1 cellular context compared by ENCODE assay signal in the genomic region with DNA sequence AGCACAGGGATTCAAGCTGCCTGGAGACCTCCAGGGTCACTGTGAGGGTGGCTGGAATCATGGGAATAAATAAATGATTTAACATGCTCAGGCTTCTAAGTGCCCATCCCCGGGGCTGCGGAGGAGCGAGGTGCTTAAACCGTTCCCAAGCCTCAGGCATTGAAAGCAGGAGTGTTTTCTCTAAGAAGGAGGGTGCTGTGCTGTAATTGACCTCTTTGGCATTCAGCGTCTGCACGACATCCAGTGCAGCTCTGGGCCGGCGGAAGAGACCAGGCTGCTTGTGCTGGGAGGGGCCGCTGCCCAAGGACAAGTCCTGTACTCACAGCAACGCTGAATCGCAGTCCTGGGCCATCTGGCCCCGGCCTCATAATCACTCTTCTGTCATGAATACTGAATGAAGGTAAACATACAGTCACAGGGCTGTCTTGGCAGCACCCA.
TF ChIP-seq lines count a peak whose summit lies in the region.

No MANE protein-coding gene starts in this region.

TF ChIP-seq in HepG2, 621 proteins besides CTCF, POLR2A, EP300 and RAD21 (continued from another document and continues in another):
- no peak for TF ChIP-seq ZNF232 (CRISPR knock-in tag; IDR thresholded peaks at IDR 0.05; ENCODE audit: borderline replicate concordance)
- TF ChIP-seq, protein P1, sequence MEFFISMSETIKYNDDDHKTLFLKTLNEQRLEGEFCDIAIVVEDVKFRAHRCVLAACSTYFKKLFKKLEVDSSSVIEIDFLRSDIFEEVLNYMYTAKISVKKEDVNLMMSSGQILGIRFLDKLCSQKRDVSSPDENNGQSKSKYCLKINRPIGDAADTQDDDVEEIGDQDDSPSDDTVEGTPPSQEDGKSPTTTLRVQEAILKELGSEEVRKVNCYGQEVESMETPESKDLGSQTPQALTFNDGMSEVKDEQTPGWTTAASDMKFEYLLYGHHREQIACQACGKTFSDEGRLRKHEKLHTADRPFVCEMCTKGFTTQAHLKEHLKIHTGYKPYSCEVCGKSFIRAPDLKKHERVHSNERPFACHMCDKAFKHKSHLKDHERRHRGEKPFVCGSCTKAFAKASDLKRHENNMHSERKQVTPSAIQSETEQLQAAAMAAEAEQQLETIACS (CRISPR knock-in tag; IDR thresholded peaks at IDR 0.05) = no peak
- 0 out of 2 replicates have a peak, but pooled peaks have one; percentile 32 for TF ChIP-seq SIN3A (IDR thresholded peaks at IDR 0.05; ENCODE audit: borderline replicate concordance, low read depth, low read length)
- peak; percentile 46 for TF ChIP-seq TEAD3 (CRISPR knock-in tag; optimal IDR thresholded peaks at IDR 0.05; ENCODE audit: borderline replicate concordance)
- no peak for TF ChIP-seq AGO2 (optimal IDR thresholded peaks at IDR 0.05; ENCODE audit: low read depth, low read length)
- no peak for TF ChIP-seq ZNF572 (CRISPR knock-in tag; IDR thresholded peaks at IDR 0.05)
- TF ChIP-seq, protein P2, sequence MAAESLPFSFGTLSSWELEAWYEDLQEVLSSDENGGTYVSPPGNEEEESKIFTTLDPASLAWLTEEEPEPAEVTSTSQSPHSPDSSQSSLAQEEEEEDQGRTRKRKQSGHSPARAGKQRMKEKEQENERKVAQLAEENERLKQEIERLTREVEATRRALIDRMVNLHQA (CRISPR knock-in tag; IDR thresholded peaks at IDR 0.05) = no peak
- TF ChIP-seq KLF13 (CRISPR knock-in tag; IDR thresholded peaks at IDR 0.05) = no peak
- TF ChIP-seq, protein P3, sequence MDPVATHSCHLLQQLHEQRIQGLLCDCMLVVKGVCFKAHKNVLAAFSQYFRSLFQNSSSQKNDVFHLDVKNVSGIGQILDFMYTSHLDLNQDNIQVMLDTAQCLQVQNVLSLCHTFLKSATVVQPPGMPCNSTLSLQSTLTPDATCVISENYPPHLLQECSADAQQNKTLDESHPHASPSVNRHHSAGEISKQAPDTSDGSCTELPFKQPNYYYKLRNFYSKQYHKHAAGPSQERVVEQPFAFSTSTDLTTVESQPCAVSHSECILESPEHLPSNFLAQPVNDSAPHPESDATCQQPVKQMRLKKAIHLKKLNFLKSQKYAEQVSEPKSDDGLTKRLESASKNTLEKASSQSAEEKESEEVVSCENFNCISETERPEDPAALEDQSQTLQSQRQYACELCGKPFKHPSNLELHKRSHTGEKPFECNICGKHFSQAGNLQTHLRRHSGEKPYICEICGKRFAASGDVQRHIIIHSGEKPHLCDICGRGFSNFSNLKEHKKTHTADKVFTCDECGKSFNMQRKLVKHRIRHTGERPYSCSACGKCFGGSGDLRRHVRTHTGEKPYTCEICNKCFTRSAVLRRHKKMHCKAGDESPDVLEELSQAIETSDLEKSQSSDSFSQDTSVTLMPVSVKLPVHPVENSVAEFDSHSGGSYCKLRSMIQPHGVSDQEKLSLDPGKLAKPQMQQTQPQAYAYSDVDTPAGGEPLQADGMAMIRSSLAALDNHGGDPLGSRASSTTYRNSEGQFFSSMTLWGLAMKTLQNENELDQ (CRISPR knock-in tag; IDR thresholded peaks at IDR 0.05; ENCODE audit: borderline replicate concordance) = no peak
- TF ChIP-seq NONO (IDR thresholded peaks at IDR 0.05) = no peak
- no peak for TF ChIP-seq NONO (CRISPR knock-in tag; conservative IDR thresholded peaks at IDR 0.05)
- TF ChIP-seq, protein P4, sequence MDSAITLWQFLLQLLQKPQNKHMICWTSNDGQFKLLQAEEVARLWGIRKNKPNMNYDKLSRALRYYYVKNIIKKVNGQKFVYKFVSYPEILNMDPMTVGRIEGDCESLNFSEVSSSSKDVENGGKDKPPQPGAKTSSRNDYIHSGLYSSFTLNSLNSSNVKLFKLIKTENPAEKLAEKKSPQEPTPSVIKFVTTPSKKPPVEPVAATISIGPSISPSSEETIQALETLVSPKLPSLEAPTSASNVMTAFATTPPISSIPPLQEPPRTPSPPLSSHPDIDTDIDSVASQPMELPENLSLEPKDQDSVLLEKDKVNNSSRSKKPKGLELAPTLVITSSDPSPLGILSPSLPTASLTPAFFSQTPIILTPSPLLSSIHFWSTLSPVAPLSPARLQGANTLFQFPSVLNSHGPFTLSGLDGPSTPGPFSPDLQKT (CRISPR knock-in tag; IDR thresholded peaks at IDR 0.05; ENCODE audit: borderline replicate concordance) = no peak
- no peak for TF ChIP-seq ZNF121 (CRISPR knock-in tag; IDR thresholded peaks at IDR 0.05)
- 0 out of 2 replicates have a peak, but pooled peaks have one; percentile 23 for TF ChIP-seq IRF2 (CRISPR knock-in tag; IDR thresholded peaks at IDR 0.05)
- no peak for TF ChIP-seq ZFP90 (CRISPR knock-in tag; IDR thresholded peaks at IDR 0.05; ENCODE audit: borderline replicate concordance)
- no peak for TF ChIP-seq SYNCRIP (IDR thresholded peaks at IDR 0.05; ENCODE audit: insufficient read depth, low read depth, low read length)
- TF ChIP-seq MLLT10 (CRISPR knock-in tag; IDR thresholded peaks at IDR 0.05) = no peak
- no peak for TF ChIP-seq BHLHE40 (IDR thresholded peaks at IDR 0.05; ENCODE audit: low read length)
- no peak for TF ChIP-seq ZNF615 (CRISPR knock-in tag; IDR thresholded peaks at IDR 0.05; ENCODE audit: borderline replicate concordance)
- TF ChIP-seq ZNF619 (CRISPR knock-in tag; IDR thresholded peaks at IDR 0.05) = no peak
- TF ChIP-seq, protein P5, sequence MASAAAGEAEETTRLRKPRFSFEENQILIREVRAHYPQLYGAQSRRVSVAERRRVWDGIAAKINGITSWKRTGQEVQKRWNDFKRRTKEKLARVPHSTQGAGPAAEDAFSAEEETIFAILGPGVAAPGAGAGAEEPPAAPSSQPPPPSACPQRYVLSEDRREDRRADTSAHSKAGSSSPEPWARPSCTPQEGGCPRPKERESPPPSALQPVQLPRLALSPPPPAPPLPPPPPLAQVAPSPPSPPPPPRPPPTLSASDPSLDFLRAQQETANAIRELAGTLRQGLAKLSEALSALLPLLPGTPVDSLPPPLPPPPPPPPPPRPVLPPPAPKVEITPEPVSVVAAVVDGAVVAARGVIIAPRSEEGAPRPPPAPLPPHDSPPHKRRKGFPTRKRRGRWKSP (CRISPR knock-in tag; IDR thresholded peaks at IDR 0.05) = no peak
- no peak for TF ChIP-seq NFE2 (CRISPR knock-in tag; IDR thresholded peaks at IDR 0.05)
- TF ChIP-seq, protein P6, sequence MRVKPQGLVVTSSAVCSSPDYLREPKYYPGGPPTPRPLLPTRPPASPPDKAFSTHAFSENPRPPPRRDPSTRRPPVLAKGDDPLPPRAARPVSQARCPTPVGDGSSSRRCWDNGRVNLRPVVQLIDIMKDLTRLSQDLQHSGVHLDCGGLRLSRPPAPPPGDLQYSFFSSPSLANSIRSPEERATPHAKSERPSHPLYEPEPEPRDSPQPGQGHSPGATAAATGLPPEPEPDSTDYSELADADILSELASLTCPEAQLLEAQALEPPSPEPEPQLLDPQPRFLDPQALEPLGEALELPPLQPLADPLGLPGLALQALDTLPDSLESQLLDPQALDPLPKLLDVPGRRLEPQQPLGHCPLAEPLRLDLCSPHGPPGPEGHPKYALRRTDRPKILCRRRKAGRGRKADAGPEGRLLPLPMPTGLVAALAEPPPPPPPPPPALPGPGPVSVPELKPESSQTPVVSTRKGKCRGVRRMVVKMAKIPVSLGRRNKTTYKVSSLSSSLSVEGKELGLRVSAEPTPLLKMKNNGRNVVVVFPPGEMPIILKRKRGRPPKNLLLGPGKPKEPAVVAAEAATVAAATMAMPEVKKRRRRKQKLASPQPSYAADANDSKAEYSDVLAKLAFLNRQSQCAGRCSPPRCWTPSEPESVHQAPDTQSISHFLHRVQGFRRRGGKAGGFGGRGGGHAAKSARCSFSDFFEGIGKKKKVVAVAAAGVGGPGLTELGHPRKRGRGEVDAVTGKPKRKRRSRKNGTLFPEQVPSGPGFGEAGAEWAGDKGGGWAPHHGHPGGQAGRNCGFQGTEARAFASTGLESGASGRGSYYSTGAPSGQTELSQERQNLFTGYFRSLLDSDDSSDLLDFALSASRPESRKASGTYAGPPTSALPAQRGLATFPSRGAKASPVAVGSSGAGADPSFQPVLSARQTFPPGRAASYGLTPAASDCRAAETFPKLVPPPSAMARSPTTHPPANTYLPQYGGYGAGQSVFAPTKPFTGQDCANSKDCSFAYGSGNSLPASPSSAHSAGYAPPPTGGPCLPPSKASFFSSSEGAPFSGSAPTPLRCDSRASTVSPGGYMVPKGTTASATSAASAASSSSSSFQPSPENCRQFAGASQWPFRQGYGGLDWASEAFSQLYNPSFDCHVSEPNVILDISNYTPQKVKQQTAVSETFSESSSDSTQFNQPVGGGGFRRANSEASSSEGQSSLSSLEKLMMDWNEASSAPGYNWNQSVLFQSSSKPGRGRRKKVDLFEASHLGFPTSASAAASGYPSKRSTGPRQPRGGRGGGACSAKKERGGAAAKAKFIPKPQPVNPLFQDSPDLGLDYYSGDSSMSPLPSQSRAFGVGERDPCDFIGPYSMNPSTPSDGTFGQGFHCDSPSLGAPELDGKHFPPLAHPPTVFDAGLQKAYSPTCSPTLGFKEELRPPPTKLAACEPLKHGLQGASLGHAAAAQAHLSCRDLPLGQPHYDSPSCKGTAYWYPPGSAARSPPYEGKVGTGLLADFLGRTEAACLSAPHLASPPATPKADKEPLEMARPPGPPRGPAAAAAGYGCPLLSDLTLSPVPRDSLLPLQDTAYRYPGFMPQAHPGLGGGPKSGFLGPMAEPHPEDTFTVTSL (CRISPR knock-in tag; IDR thresholded peaks at IDR 0.05; ENCODE audit: borderline replicate concordance) = peak; percentile 44; the same call in 1 of the 2 replicates
- TF ChIP-seq ZFP41 (CRISPR knock-in tag; IDR thresholded peaks at IDR 0.05; ENCODE audit: borderline replicate concordance) = no peak
- no peak for TF ChIP-seq ATM (IDR thresholded peaks at IDR 0.05; ENCODE audit: borderline replicate concordance)
- TF ChIP-seq, protein P7, sequence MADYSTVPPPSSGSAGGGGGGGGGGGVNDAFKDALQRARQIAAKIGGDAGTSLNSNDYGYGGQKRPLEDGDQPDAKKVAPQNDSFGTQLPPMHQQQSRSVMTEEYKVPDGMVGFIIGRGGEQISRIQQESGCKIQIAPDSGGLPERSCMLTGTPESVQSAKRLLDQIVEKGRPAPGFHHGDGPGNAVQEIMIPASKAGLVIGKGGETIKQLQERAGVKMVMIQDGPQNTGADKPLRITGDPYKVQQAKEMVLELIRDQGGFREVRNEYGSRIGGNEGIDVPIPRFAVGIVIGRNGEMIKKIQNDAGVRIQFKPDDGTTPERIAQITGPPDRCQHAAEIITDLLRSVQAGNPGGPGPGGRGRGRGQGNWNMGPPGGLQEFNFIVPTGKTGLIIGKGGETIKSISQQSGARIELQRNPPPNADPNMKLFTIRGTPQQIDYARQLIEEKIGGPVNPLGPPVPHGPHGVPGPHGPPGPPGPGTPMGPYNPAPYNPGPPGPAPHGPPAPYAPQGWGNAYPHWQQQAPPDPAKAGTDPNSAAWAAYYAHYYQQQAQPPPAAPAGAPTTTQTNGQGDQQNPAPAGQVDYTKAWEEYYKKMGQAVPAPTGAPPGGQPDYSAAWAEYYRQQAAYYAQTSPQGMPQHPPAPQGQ (CRISPR knock-in tag; IDR thresholded peaks at IDR 0.05; ENCODE audit: borderline replicate concordance) = no peak
- TF ChIP-seq, protein P8, sequence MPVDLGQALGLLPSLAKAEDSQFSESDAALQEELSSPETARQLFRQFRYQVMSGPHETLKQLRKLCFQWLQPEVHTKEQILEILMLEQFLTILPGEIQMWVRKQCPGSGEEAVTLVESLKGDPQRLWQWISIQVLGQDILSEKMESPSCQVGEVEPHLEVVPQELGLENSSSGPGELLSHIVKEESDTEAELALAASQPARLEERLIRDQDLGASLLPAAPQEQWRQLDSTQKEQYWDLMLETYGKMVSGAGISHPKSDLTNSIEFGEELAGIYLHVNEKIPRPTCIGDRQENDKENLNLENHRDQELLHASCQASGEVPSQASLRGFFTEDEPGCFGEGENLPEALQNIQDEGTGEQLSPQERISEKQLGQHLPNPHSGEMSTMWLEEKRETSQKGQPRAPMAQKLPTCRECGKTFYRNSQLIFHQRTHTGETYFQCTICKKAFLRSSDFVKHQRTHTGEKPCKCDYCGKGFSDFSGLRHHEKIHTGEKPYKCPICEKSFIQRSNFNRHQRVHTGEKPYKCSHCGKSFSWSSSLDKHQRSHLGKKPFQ (CRISPR knock-in tag; IDR thresholded peaks at IDR 0.05; ENCODE audit: insufficient replicate concordance) = peak; percentile 54
- no peak for TF ChIP-seq TBL1XR1 (IDR thresholded peaks at IDR 0.05; ENCODE audit: borderline replicate concordance, low read length, partially characterized antibody)
- no peak for TF ChIP-seq ZNF777 (CRISPR knock-in tag; IDR thresholded peaks at IDR 0.05)
- TF ChIP-seq, protein P9, sequence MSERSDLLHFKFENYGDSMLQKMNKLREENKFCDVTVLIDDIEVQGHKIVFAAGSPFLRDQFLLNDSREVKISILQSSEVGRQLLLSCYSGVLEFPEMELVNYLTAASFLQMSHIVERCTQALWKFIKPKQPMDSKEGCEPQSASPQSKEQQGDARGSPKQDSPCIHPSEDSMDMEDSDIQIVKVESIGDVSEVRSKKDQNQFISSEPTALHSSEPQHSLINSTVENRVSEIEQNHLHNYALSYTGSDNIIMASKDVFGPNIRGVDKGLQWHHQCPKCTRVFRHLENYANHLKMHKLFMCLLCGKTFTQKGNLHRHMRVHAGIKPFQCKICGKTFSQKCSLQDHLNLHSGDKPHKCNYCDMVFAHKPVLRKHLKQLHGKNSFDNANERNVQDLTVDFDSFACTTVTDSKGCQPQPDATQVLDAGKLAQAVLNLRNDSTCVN (CRISPR knock-in tag; IDR thresholded peaks at IDR 0.05; ENCODE audit: borderline replicate concordance) = no peak
- TF ChIP-seq ZBTB7B (CRISPR knock-in tag; IDR thresholded peaks at IDR 0.05) = no peak; the same call in 1 of the 2 replicates
- no peak for TF ChIP-seq RARG (CRISPR knock-in tag; IDR thresholded peaks at IDR 0.05; ENCODE audit: low read depth)
- TF ChIP-seq NR2F1 (CRISPR knock-in tag; IDR thresholded peaks at IDR 0.05) = no peak
- TF ChIP-seq, protein P10, sequence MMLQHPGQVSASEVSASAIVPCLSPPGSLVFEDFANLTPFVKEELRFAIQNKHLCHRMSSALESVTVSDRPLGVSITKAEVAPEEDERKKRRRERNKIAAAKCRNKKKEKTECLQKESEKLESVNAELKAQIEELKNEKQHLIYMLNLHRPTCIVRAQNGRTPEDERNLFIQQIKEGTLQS (CRISPR knock-in tag; IDR thresholded peaks at IDR 0.05) = no peak
- no peak for TF ChIP-seq RFX3 (CRISPR knock-in tag; IDR thresholded peaks at IDR 0.05)
- TF ChIP-seq FOXM1 (CRISPR knock-in tag; IDR thresholded peaks at IDR 0.05) = no peak
- no peak for TF ChIP-seq ZNF598 (CRISPR knock-in tag; IDR thresholded peaks at IDR 0.05; ENCODE audit: borderline replicate concordance)
- TF ChIP-seq ZNF263 (CRISPR knock-in tag; IDR thresholded peaks at IDR 0.05) = no peak
- TF ChIP-seq ATF7 (IDR thresholded peaks at IDR 0.05) = no peak
- TF ChIP-seq ATF7 (CRISPR knock-in tag; IDR thresholded peaks at IDR 0.05) = no peak
